ENCODE assay signal across 19 cellular contexts in the genomic region with DNA sequence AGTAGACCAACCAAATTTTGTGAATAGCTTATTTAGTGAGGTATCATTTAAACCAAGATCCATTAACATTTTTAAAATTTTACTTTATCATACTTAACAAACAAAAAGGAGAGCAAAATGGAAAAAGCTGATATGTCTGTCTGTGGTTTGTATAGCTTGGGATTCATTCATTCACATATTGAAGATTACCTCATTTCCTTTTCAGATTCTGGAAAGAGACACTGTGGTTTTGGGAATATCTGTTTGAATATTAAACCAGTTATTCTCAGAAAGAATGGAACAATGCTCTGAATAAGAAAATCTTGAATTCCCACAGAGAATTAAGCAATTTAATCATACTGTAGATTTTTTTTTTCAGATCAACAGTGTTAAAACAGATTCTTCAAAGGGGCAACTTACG.
"Had no signal": no experiment of that assay in that cellular context is flagged by ENCODE, and none has a peak within 500 bp of the region (broad histone marks: within the 10 kb centered on the region; RNA-seq: fewer than 3 reads in every experiment).

No MANE protein-coding gene starts in this region.

- H3K36me3 Mint-ChIP-seq: activated naive CD8-positive, alpha-beta T cell treated with anti-CD3 and anti-CD28 coated beads for 36 hours; natural killer cell had no signal

- H3K4me3 ChIP-seq: left ventricle myocardium inferior, tibial artery, uterus had no signal

- H3K27me3 ChIP-seq: neutrophil, tibial artery, uterus had no signal

- H3K9me3 ChIP-seq: left ventricle myocardium inferior, neutrophil, tibial artery, uterus had no signal

- H3K4me1 ChIP-seq: left ventricle myocardium inferior, tibial artery, uterus had no signal

- H3K9me3 Mint-ChIP-seq: activated naive CD8-positive, alpha-beta T cell treated with anti-CD3 and anti-CD28 coated beads for 36 hours; memory B cell; natural killer cell; stimulated activated memory B cell treated with anti-CD40 and anti-IgM and Interleukin-4, amounts not matched to agents 10 μg/mL and 1 μg/mL and 100 μg/mL, for 72 hours had no signal

- H3K36me3 ChIP-seq: left ventricle myocardium inferior, tibial artery, uterus had no signal

- H3K4me1 Mint-ChIP-seq: activated CD4-positive, alpha-beta T cell treated with anti-CD3 and anti-CD28 coated beads, Interleukin-2, amount 10 ng/mL, durations not matched to agents 24 days and 14 days; stimulated activated memory B cell treated with anti-CD40 and anti-IgM and Interleukin-4, amounts not matched to agents 10 μg/mL and 1 μg/mL and 100 μg/mL, for 72 hours had no signal

- H3K27me3 Mint-ChIP-seq: activated naive CD8-positive, alpha-beta T cell treated with anti-CD3 and anti-CD28 coated beads for 36 hours; memory B cell; stimulated activated memory B cell treated with anti-CD40 and anti-IgM and Interleukin-4, amounts not matched to agents 10 μg/mL and 1 μg/mL and 100 μg/mL, for 72 hours had no signal

- DNase-seq: activated CD4-positive, alpha-beta T cell treated with anti-CD3 and anti-CD28 coated beads, Interleukin-2, amount 10 ng/mL, durations not matched to agents 24 days and 14 days; activated CD4-positive, CD25-positive, alpha-beta regulatory T cell; activated CD8-positive, alpha-beta memory T cell treated with anti-CD3 and anti-CD28 coated beads, Interleukin-2, amount 50 U/mL, for 4 hours; activated CD8-positive, alpha-beta T cell treated with anti-CD3 and anti-CD28 coated beads, Interleukin-2, amount 10 ng/mL, durations not matched to agents 7 days and 5 days; activated gamma-delta T cell; activated naive CD8-positive, alpha-beta T cell treated with anti-CD3 and anti-CD28 coated beads for 36 hours; activated T-cell treated with anti-CD3 and anti-CD28 coated beads, Interleukin-2, amount 50 U/mL, for 72 hours; hippocampal formation; kidney; left ventricle myocardium inferior; natural killer cell; posterior cingulate gyrus; stimulated activated CD4-positive, alpha-beta T cell treated with anti-CD3 and anti-CD28 coated beads, Interleukin-2, amount 100 ng/mL, for 48 hours; tibial artery; uterus had no signal

- H3K4me3 Mint-ChIP-seq: activated CD4-positive, alpha-beta T cell treated with anti-CD3 and anti-CD28 coated beads, Interleukin-2, amount 10 ng/mL, durations not matched to agents 24 days and 14 days; activated CD8-positive, alpha-beta T cell treated with anti-CD3 and anti-CD28 coated beads, Interleukin-2, amount 10 ng/mL, durations not matched to agents 7 days and 5 days; activated naive CD8-positive, alpha-beta T cell treated with anti-CD3 and anti-CD28 coated beads for 36 hours; activated T-cell treated with anti-CD3 and anti-CD28 coated beads, Interleukin-2, amount 50 U/mL, for 72 hours; memory B cell; natural killer cell; stimulated activated memory B cell treated with anti-CD40 and anti-IgM and Interleukin-4, amounts not matched to agents 10 μg/mL and 1 μg/mL and 100 μg/mL, for 72 hours had no signal

- H3K27ac ChIP-seq: epithelial cell of prostate, left ventricle myocardium inferior, neutrophil, tibial artery, uterus had no signal

- H3K27ac Mint-ChIP-seq: activated CD4-positive, alpha-beta T cell treated with anti-CD3 and anti-CD28 coated beads, Interleukin-2, amount 10 ng/mL, durations not matched to agents 24 days and 14 days; activated CD8-positive, alpha-beta T cell treated with anti-CD3 and anti-CD28 coated beads, Interleukin-2, amount 10 ng/mL, durations not matched to agents 7 days and 5 days; activated naive CD8-positive, alpha-beta T cell treated with anti-CD3 and anti-CD28 coated beads for 36 hours; activated T-cell treated with anti-CD3 and anti-CD28 coated beads, Interleukin-2, amount 50 U/mL, for 72 hours; memory B cell; natural killer cell; stimulated activated memory B cell treated with anti-CD40 and anti-IgM and Interleukin-4, amounts not matched to agents 10 μg/mL and 1 μg/mL and 100 μg/mL, for 72 hours had no signal
